In the genomic region with DNA sequence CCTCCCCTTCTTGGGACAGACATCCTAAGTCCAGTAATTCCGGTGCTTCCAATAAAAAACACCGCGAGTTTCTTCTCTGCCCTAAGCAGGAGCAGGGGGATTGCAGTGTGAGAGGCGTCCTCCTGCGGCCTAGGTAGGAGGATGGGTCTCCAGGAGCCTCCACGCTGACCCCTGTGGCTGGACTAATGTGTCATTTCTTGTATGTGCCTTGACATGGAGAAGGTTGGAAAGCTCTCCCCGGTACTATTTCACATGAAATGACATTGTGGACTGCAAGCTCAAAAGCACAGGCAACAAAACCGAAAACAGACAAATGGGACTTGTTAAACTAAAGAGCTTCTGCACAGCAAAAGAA, we compare ENCODE assay signal across 18 cellular contexts.
DNase-seq lines count a peak whose midpoint lies in the region; ATAC-seq and TF ChIP-seq lines count a peak whose summit lies in the region.
"Had no signal": no experiment of that assay in that cellular context is flagged by ENCODE, and none has a peak within 500 bp of the region (broad histone marks: within the 10 kb centered on the region; RNA-seq: fewer than 3 reads in every experiment).

No MANE protein-coding gene starts in this region.

- H3K27me3 ChIP-seq in WERI-Rb-1 (ENCODE audit: insufficient read depth, low read depth, severe bottlenecking) (no peaks in the 10 kb centered on the region), suprapubic skin (no peaks in the 10 kb centered on the region)
- H3K27me3 ChIP-seq: BLaER1 treated with 17β-estradiol and CSF1 and Interleukin-3, amounts not matched to agents 10 nM and 100 nM; vagina had no signal

- no peak for TF ChIP-seq POLR2A in suprapubic skin (IDR thresholded peaks at IDR 0.05)

- H3K4me1 Mint-ChIP-seq in T-helper 1 cell treated with Interleukin-12 subunit alpha and Interleukin-12 subunit beta and Interleukin-4 antibody, amounts not matched to agents 30 μg/mL and 1 μg/mL, for 36 hours (ENCODE audit: low read depth), result peaks cover 64% of the 10 kb centered on the region
- H3K4me1 Mint-ChIP-seq in stimulated activated naive B cell treated with anti-CD40 and anti-IgM and Interleukin-4, amounts not matched to agents 10 μg/mL and 1 μg/mL and 100 μg/mL, for 72 hours, result peaks cover 67 to 95% of the 10 kb centered on the region in 2 donors

- peak overlapping the region; percentile 87 for H3K27ac ChIP-seq in cingulate gyrus (ENCODE audit: low read depth, low read length)
- H3K27ac ChIP-seq in WERI-Rb-1, result no peak overlapping the region
- no peak overlapping the region for H3K27ac ChIP-seq in suprapubic skin

- H3K9me3 Mint-ChIP-seq in T-helper 1 cell treated with Interleukin-12 subunit alpha and Interleukin-12 subunit beta and Interleukin-4 antibody, amounts not matched to agents 30 μg/mL and 1 μg/mL, for 36 hours, result no peaks in the 10 kb centered on the region
- peaks cover 0 to 4% of the 10 kb centered on the region in 2 donors for H3K9me3 Mint-ChIP-seq in stimulated activated naive B cell treated with anti-CD40 and anti-IgM and Interleukin-4, amounts not matched to agents 10 μg/mL and 1 μg/mL and 100 μg/mL, for 72 hours
- H3K9me3 Mint-ChIP-seq: HFFc6; nephron; stimulated activated naive CD8-positive, alpha-beta T cell treated with anti-CD3 and anti-CD28 coated beads, Interleukin-15, amount 100 ng/mL, for 72 hours had no signal

- no peaks in the 10 kb centered on the region for H3K36me3 ChIP-seq in WERI-Rb-1
- H3K36me3 ChIP-seq in suprapubic skin, result no peaks in the 10 kb centered on the region
- H3K36me3 ChIP-seq: BLaER1 treated with 17β-estradiol and CSF1 and Interleukin-3, amounts not matched to agents 10 nM and 100 nM; vagina had no signal

- peak overlapping the region; percentile 41 for H3K27ac Mint-ChIP-seq in T-helper 1 cell treated with Interleukin-12 subunit alpha and Interleukin-12 subunit beta and Interleukin-4 antibody, amounts not matched to agents 30 μg/mL and 1 μg/mL, for 36 hours
- peak overlapping the region; percentile 86 for H3K27ac Mint-ChIP-seq in stimulated activated naive B cell treated with anti-CD40 and anti-IgM and Interleukin-4, amounts not matched to agents 10 μg/mL and 1 μg/mL and 100 μg/mL, for 72 hours
- H3K27ac Mint-ChIP-seq: HFFc6, nephron had no signal

- no peak overlapping the region for H3K4me3 Mint-ChIP-seq in T-helper 1 cell treated with Interleukin-12 subunit alpha and Interleukin-12 subunit beta and Interleukin-4 antibody, amounts not matched to agents 30 μg/mL and 1 μg/mL, for 36 hours
- H3K4me3 Mint-ChIP-seq in stimulated activated naive B cell treated with anti-CD40 and anti-IgM and Interleukin-4, amounts not matched to agents 10 μg/mL and 1 μg/mL and 100 μg/mL, for 72 hours, result peak overlapping the region; percentile 4 to 17
- H3K4me3 Mint-ChIP-seq: HFFc6, nephron had no signal

- TF ChIP-seq CTCF in LNCaP clone FGC (IDR thresholded peaks at IDR 0.05; ENCODE audit: control insufficient read depth, extremely low read depth, insufficient read depth) (no peak), WERI-Rb-1 (IDR thresholded peaks at IDR 0.05; ENCODE audit: low read depth, low read length) (no peak), suprapubic skin (IDR thresholded peaks at IDR 0.05) (no peak)

- H3K4me3 ChIP-seq in LNCaP clone FGC (ENCODE audit: low read depth, low read length) (peak overlapping the region; percentile 47), WERI-Rb-1 (ENCODE audit: low read depth, low read length) (no peak overlapping the region), suprapubic skin (no peak overlapping the region)
- H3K4me3 ChIP-seq: BLaER1 treated with 17β-estradiol and CSF1 and Interleukin-3, amounts not matched to agents 10 nM and 100 nM; vagina had no signal

- ATAC-seq in stimulated activated naive B cell treated with anti-CD40 and anti-IgM and Interleukin-4, amounts not matched to agents 10 μg/mL and 1 μg/mL and 100 μg/mL, for 72 hours (replicated peaks), result no peak
- ATAC-seq: activated CD4-positive, CD25-positive, alpha-beta regulatory T cell treated with anti-CD3 and anti-CD28 coated beads, Interleukin-2, amount 50 U/mL, for 24 hours; stimulated activated naive CD8-positive, alpha-beta T cell treated with anti-CD3 and anti-CD28 coated beads, Interleukin-15, amount 100 ng/mL, for 72 hours had no signal

- no peak for TF ChIP-seq EP300 in suprapubic skin (IDR thresholded peaks at IDR 0.05)

- H3K36me3 Mint-ChIP-seq in T-helper 1 cell treated with Interleukin-12 subunit alpha and Interleukin-12 subunit beta and Interleukin-4 antibody, amounts not matched to agents 30 μg/mL and 1 μg/mL, for 36 hours (ENCODE audit: low read depth), result no peaks in the 10 kb centered on the region
- H3K36me3 Mint-ChIP-seq in stimulated activated naive B cell treated with anti-CD40 and anti-IgM and Interleukin-4, amounts not matched to agents 10 μg/mL and 1 μg/mL and 100 μg/mL, for 72 hours, result peaks cover 8 to 19% of the 10 kb centered on the region in 2 donors

- H3K27me3 Mint-ChIP-seq in T-helper 1 cell treated with Interleukin-12 subunit alpha and Interleukin-12 subunit beta and Interleukin-4 antibody, amounts not matched to agents 30 μg/mL and 1 μg/mL, for 36 hours (ENCODE audit: low read depth), result no peaks in the 10 kb centered on the region
- H3K27me3 Mint-ChIP-seq in stimulated activated naive B cell treated with anti-CD40 and anti-IgM and Interleukin-4, amounts not matched to agents 10 μg/mL and 1 μg/mL and 100 μg/mL, for 72 hours, result no peaks in the 10 kb centered on the region
- H3K27me3 Mint-ChIP-seq: stimulated activated naive CD8-positive, alpha-beta T cell treated with anti-CD3 and anti-CD28 coated beads, Interleukin-15, amount 100 ng/mL, for 72 hours had no signal

- peaks cover 49% of the 10 kb centered on the region for H3K4me1 ChIP-seq in suprapubic skin

- DNase-seq in T-helper 1 cell, result no peak
- no peak for DNase-seq in LNCaP clone FGC (ENCODE audit: low read depth)
- DNase-seq in stimulated activated naive B cell treated with anti-CD40 and anti-IgM and Interleukin-4, amounts not matched to agents 10 μg/mL and 1 μg/mL and 100 μg/mL, for 72 hours, result no peak
- no peak for DNase-seq in WERI-Rb-1
- DNase-seq in suprapubic skin (ENCODE audit: low spot score in 2 of 2), result no peak
- DNase-seq in NCI-H69 (lab: John Stamatoyannopoulos, UW), result no peak
- DNase-seq: foreskin fibroblast; HFFc6; IMR-90; kidney; NCI-H2227 treated with DMSO at 0.1 percent for 48 hours; stimulated activated naive CD8-positive, alpha-beta T cell treated with anti-CD3 and anti-CD28 coated beads, Interleukin-15, amount 100 ng/mL, for 72 hours had no signal

- no peaks in the 10 kb centered on the region for H3K9me3 ChIP-seq in WERI-Rb-1 (ENCODE audit: severe bottlenecking)
- H3K9me3 ChIP-seq in suprapubic skin, result no peaks in the 10 kb centered on the region
- H3K9me3 ChIP-seq: vagina had no signal

- WGBS in suprapubic skin, result 93% methylated on average over 8 of the region's 8 CpGs
